ENCODE assay signal across 9 cellular contexts in the genomic region with DNA sequence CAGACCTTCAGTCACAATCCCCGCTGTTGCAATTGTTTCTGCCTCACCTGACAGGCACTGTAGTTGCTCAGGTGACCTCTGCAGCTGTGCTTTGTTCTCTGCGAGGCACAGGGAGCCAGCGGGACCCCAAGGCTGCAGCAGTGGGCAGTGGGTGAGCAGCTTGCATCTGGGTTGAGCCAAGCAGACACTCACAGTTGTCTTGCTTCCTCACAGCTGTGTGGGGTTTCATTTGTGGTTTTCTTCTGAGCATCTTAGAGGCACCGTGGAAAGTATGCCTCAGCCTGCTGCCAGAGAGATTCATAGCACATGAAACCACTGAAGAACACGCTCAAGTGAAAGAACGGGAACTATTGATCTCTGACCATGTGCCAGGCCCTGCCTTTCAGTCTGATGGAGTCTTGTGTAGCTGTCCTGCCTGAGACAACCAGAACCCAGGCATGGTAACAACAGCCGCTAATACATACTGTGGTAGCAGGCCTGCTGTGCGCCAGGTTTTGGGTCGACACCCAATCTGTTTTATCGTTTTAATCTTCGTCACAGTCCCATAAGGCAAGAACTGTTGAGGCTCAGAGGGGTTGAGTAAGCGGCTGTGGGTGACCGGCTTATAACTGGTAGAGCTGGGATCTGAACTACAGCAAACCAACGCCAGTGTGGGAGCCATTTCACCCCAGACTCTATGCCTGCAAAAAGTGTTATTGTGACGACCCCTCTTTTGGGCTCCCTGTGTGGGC. TPM values are rescaled to one million over a fixed set of nuclear protein-coding genes. Genes with fewer than 3 reads are reported as not detected.
DNase-seq lines count a peak whose midpoint lies in the region; ATAC-seq and TF ChIP-seq lines count a peak whose summit lies in the region.
"Had no signal": no experiment of that assay in that cellular context is flagged by ENCODE, and none has a peak within 500 bp of the region (broad histone marks: within the 10 kb centered on the region; RNA-seq: fewer than 3 reads in every experiment).

No MANE protein-coding gene starts in this region.

- ATAC-seq in GM18505 (IDR thresholded peaks at IDR 0.05; ENCODE audit: unreplicated experiment) (peak; percentile 94), HG02970 (IDR thresholded peaks at IDR 0.05; ENCODE audit: low FRiP score, unreplicated experiment) (peak; percentile 80), T-cell (replicated peaks in 1 of 4) (peak; percentile 78 to 84 (median 79)), memory B cell (ENCODE audit: low read depth) (peak; percentile 88)

- H3K27ac Mint-ChIP-seq in T-cell (peak overlapping the region; percentile 99 to 100), memory B cell (peak overlapping the region; percentile 24)

- CTCF ChIA-PET in T-cell (lab: Charles Lee), result interaction anchor here (0.5 to 2.3 kb wide), 8 partner anchors 16 to 529 kb away, joined by 3 to 16 read pairs (median 4); a partner anchor contains a TSS

- H3K27me3 Mint-ChIP-seq in T-cell (no peaks in the 10 kb centered on the region), memory B cell (no peaks in the 10 kb centered on the region)

- POLR2A ChIA-PET in T-cell (lab: Charles Lee), result interaction anchor here in 1 of 2 donors (0.8 kb wide), 2 partner anchors 21 to 45 kb away, joined by 3 to 4 read pairs; no protein-coding TSS in a partner anchor

- no peaks in the 10 kb centered on the region for H3K36me3 Mint-ChIP-seq in T-cell
- H3K36me3 Mint-ChIP-seq in memory B cell, result no peaks in the 10 kb centered on the region

- DNase-seq in T-cell, result peak in 33 of 34 experiments; percentile 11 to 60 (median 37)
- peak; percentile 44 for DNase-seq in amniotic epithelial cell (ENCODE audit: low read depth)
- DNase-seq in memory B cell (ENCODE audit: low spot score in 2 of 2), result peak; percentile 24 to 32
- DNase-seq in stimulated activated CD8-positive, alpha-beta memory T cell treated with anti-CD3 and anti-CD28 coated beads, Interleukin-15, amount 100 ng/mL, for 48 hours (ENCODE audit: low read depth in 2 of 2), result peak; percentile 65 to 69
- DNase-seq in inferior parietal cortex (ENCODE audit: extremely low spot score), result no peak
- DNase-seq in cerebellar nuclear complex (lab: John Stamatoyannopoulos, UW), result no peak

- H3K4me1 Mint-ChIP-seq in T-cell (peaks cover 56 to 67% (median 57%) of the 10 kb centered on the region in 3 donors), memory B cell (peaks cover 27% of the 10 kb centered on the region)

- H3K9me3 Mint-ChIP-seq in T-cell, result no peaks in the 10 kb centered on the region
- H3K9me3 Mint-ChIP-seq in memory B cell, result no peaks in the 10 kb centered on the region

- peak overlapping the region; percentile 88 to 90 (median 89) for H3K4me3 Mint-ChIP-seq in T-cell
- peak overlapping the region; percentile 78 for H3K4me3 Mint-ChIP-seq in memory B cell

- TF ChIP-seq POLR2A in GM18505 (IDR thresholded peaks at IDR 0.05; ENCODE audit: borderline replicate concordance, extremely low read depth, insufficient read depth, insufficient read length), result peak; percentile 12

RNA-seq across cellular contexts. Expression of a gene that starts 33.4 kb away (rescaled TPM):
- total RNA-seq in T-cell, result under 1 TPM; 0.09 to 0.19 (median 0.15) TPM
- total RNA-seq: RPMI7951 had no signal

RNA-seq across cellular contexts. Expression of a gene that starts 58.5 kb away (rescaled TPM):
- 10 to 100 TPM; 53.5 to 61.2 (median 55.5) TPM for total RNA-seq in T-cell

Comparison
In these comparisons a context has a peak if more than half of its experiments do, and no peak if none do; other contexts are left out.
1. DNase-seq: peak in T-cell (33 of 34), amniotic epithelial cell (single experiment), memory B cell (2 of 2) and stimulated activated CD8-positive, alpha-beta memory T cell treated with anti-CD3 and anti-CD28 coated beads, Interleukin-15, amount 100 ng/mL, for 48 hours (2 of 2); none in inferior parietal cortex (single experiment) and cerebellar nuclear complex (0 of 2).
2. Peak in every context shown above with its lines, with median percentiles within 50 percentile points of each other: ATAC-seq.